ENCODE assay signal across 12 cellular contexts in genomic region chr10:59079386-59080226, GRCh38.
DNase-seq lines count a peak whose midpoint lies in the region; ATAC-seq, FAIRE-seq and TF ChIP-seq lines count a peak whose summit lies in the region.
"Had no signal": no experiment of that assay in that cellular context is flagged by ENCODE, and none has a peak within 500 bp of the region (broad histone marks: within the 10 kb centered on the region; RNA-seq: fewer than 3 reads in every experiment).

No MANE protein-coding gene starts in this region.

- H3K4me1 ChIP-seq in GM23248 (ENCODE audit: insufficient read depth) (peaks cover 13% of the 10 kb centered on the region), adipocyte (ENCODE audit: control insufficient read depth, insufficient read depth, low read length) (peaks cover 31% of the 10 kb centered on the region), smooth muscle cell (ENCODE audit: low read depth) (peaks cover 21% of the 10 kb centered on the region), mucosa of descending colon (ENCODE audit: low read depth) (no peaks in the 10 kb centered on the region)

- in situ Hi-C loops in GM23248 (cut with MboI) = no loop called here

- H3K4me2 ChIP-seq in GM23248 (ENCODE audit: unreplicated experiment) (peak overlapping the region; percentile 25), smooth muscle cell (peak overlapping the region; percentile 60)

- H3K27me3 ChIP-seq in GM23248 (replicated peaks; ENCODE audit: insufficient read depth) = peaks cover 3% of the 10 kb centered on the region; the same call in 1 of the 2 replicates
- no peaks in the 10 kb centered on the region for H3K27me3 ChIP-seq in adipocyte (replicated peaks; ENCODE audit: control insufficient read depth, insufficient read depth, low read length)
- no peaks in the 10 kb centered on the region for H3K27me3 ChIP-seq in smooth muscle cell (ENCODE audit: low read depth)

- H3K27ac ChIP-seq in GM23248 (no peak overlapping the region), smooth muscle cell (ENCODE audit: low read depth) (peak overlapping the region; percentile 59)
- H3K27ac ChIP-seq: HL-60 had no signal

- no peak for TF ChIP-seq CTCF in smooth muscle cell (IDR thresholded peaks at IDR 0.05; ENCODE audit: borderline replicate concordance, insufficient read depth, poor library complexity, severe bottlenecking)
- no peak for TF ChIP-seq CTCF in mucosa of descending colon (IDR thresholded peaks at IDR 0.05)

- H3K36me3 ChIP-seq in GM23248 (ENCODE audit: low read depth) = no peaks in the 10 kb centered on the region
- H3K36me3 ChIP-seq in adipocyte (ENCODE audit: control insufficient read depth, insufficient read depth, low read length, severe bottlenecking) = no peaks in the 10 kb centered on the region
- no peaks in the 10 kb centered on the region for H3K36me3 ChIP-seq in smooth muscle cell (ENCODE audit: low read depth)
- H3K36me3 ChIP-seq in mucosa of descending colon (ENCODE audit: low read depth) = no peaks in the 10 kb centered on the region

- no peaks in the 10 kb centered on the region for H3K9me3 ChIP-seq in GM23248 (ENCODE audit: low read depth)
- H3K9me3 ChIP-seq in adipocyte (ENCODE audit: control insufficient read depth, low read length) = no peaks in the 10 kb centered on the region
- H3K9me3 ChIP-seq in smooth muscle cell (replicated peaks; ENCODE audit: low read depth) = no peaks in the 10 kb centered on the region
- H3K9me3 ChIP-seq in mucosa of descending colon = no peaks in the 10 kb centered on the region

- no peak overlapping the region for H3K4me3 ChIP-seq in GM23248
- H3K4me3 ChIP-seq in adipocyte (ENCODE audit: low read length) = peak overlapping the region; percentile 37
- no peak overlapping the region for H3K4me3 ChIP-seq in smooth muscle cell
- H3K4me3 ChIP-seq in mucosa of descending colon = no peak overlapping the region

- 4 to 6% methylated on average over 4 of the region's 4 CpGs for WGBS in GM23248 (ENCODE audit: low coverage in 1 of 2, low lambda C conversion rate in 2 of 2, missing lambda C conversion rate in 2 of 2), 2 experiments
- WGBS in smooth muscle cell (ENCODE audit: low lambda C conversion rate) = 46% methylated on average over 4 of the region's 4 CpGs

- H3K79me2 ChIP-seq in GM23248 (ENCODE audit: insufficient read depth) = no peaks in the 10 kb centered on the region
- H3K79me2 ChIP-seq in smooth muscle cell (ENCODE audit: low read depth) = no peaks in the 10 kb centered on the region

- H2AFZ ChIP-seq in GM23248 (no peak overlapping the region), smooth muscle cell (ENCODE audit: low read depth) (no peak overlapping the region)

- FAIRE-seq in frontal cortex (lab: Jason Lieb, UNC) = no peak

- H3K9me2 ChIP-seq in GM23248 (ENCODE audit: insufficient read depth) = no peaks in the 10 kb centered on the region

- DNase-seq in GM23248 = peak; percentile 65
- peak; percentile 82 for DNase-seq in adipocyte (ENCODE audit: low read depth)
- DNase-seq in glomerular endothelial cell (ENCODE audit: extremely low read depth, low read depth, low spot score) = peak; percentile 45
- DNase-seq in smooth muscle cell (lab: John Stamatoyannopoulos, UW; ENCODE audit: unreplicated experiment) = no peak
- no peak for DNase-seq in mucosa of descending colon
- DNase-seq in frontal cortex (ENCODE audit: low spot score in 2 of 2) = no peak
- DNase-seq in ureter (ENCODE audit: low spot score) = no peak
- DNase-seq: activated naive CD8-positive, alpha-beta T cell treated with anti-CD3 and anti-CD28 coated beads for 36 hours; immature natural killer cell; stimulated activated CD4-positive, alpha-beta T cell treated with anti-CD3 and anti-CD28 coated beads, Interleukin-4, amount 100 ng/mL, for 4 hours had no signal

- peaks cover 13% of the 10 kb centered on the region; the same call in 1 of the 2 replicates for H3F3A ChIP-seq in GM23248 (ENCODE audit: insufficient read depth)
- peaks cover 10% of the 10 kb centered on the region for H3F3A ChIP-seq in smooth muscle cell (ENCODE audit: low read depth)

- intact Hi-C loops in mucosa of descending colon (cut with DNase I, micrococcal nuclease) = no loop called here

- H3K9ac ChIP-seq in GM23248 (no peak overlapping the region), adipocyte (ENCODE audit: low read length) (peak overlapping the region; percentile 68), smooth muscle cell (ENCODE audit: low read depth) (no peak overlapping the region)

- H4K20me1 ChIP-seq in GM23248 (ENCODE audit: insufficient read depth) (no peaks in the 10 kb centered on the region), smooth muscle cell (ENCODE audit: low read depth) (no peaks in the 10 kb centered on the region)

- ATAC-seq in mucosa of descending colon (no peak), GM18868 (IDR thresholded peaks at IDR 0.05; ENCODE audit: unreplicated experiment) (no peak)

Comparison
In these comparisons a context has a peak if more than half of its experiments do, and no peak if none do; other contexts are left out.
1. DNase-seq: peak in GM23248 (single experiment), adipocyte (single experiment) and glomerular endothelial cell (single experiment); none in smooth muscle cell (single experiment), mucosa of descending colon (0 of 3), frontal cortex (0 of 2) and ureter (single experiment).